Comparison of ENCODE assay signal across 20 cellular contexts in the genomic region with DNA sequence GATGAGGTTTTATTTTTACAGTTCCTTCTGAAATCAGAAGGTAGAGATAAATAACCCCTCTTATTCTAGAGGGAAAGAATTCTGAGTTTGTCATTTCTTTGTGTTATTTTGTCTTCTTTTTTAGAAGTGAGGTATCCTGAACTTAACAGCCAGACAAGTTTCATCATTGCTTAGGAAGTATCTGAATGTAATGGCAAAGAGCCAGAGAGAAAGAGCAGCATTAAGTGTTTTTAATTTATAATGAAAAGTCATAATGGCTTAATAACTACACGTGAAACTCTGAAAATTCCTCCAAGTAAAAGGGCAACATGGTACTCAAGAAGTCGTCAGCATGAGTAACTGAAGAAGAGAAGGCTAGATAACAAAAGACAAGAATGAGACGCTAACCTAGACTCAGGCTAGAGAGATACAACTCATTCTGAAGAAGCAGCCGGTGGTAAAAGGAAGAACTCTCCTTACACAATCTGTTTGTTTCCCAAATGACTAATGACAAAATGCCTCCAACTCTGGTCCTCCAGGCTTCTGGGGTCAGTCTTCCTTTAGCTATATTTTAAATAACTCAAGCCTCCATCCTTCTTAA.
DNase-seq lines count a peak whose midpoint lies in the region; ATAC-seq and TF ChIP-seq lines count a peak whose summit lies in the region.
"Had no signal": no experiment of that assay in that cellular context is flagged by ENCODE, and none has a peak within 500 bp of the region (broad histone marks: within the 10 kb centered on the region; RNA-seq: fewer than 3 reads in every experiment).

No MANE protein-coding gene starts in this region.

- TF ChIP-seq CTCF in brain microvascular endothelial cell (IDR thresholded peaks at IDR 0.05; ENCODE audit: low read depth, low read length, missing control alignments) (no peak), foreskin fibroblast (IDR thresholded peaks at IDR 0.05; ENCODE audit: low read depth, low read length) (no peak)

- H3K27me3 ChIP-seq in brain microvascular endothelial cell (replicated peaks) = no peaks in the 10 kb centered on the region
- H3K27me3 ChIP-seq: suprapubic skin had no signal

- H3K27ac ChIP-seq in brain microvascular endothelial cell = peak overlapping the region; percentile 38
- H3K27ac ChIP-seq: C4-2B, lower lobe of right lung, prostate gland, RWPE1, suprapubic skin had no signal

- in situ Hi-C loops in brain microvascular endothelial cell (cut with HindIII; ENCODE audit: low pct_ligation_motif_present, low sequenced_read_pairs) = no loop called here

- H3K36me3 ChIP-seq in brain microvascular endothelial cell (replicated peaks) = no peaks in the 10 kb centered on the region
- H3K36me3 ChIP-seq: lower lobe of right lung, prostate gland, suprapubic skin had no signal

- H3K4me3 ChIP-seq in brain microvascular endothelial cell (ENCODE audit: low read depth, low read length) (no peak overlapping the region), foreskin fibroblast (ENCODE audit: low read depth in 1 of 2, low read length in 2 of 2) (no peak overlapping the region)
- H3K4me3 ChIP-seq: lower lobe of right lung, prostate gland, suprapubic skin had no signal

- no peak for ATAC-seq in GM21717 (IDR thresholded peaks at IDR 0.05; ENCODE audit: unreplicated experiment)
- ATAC-seq in GM18867 (IDR thresholded peaks at IDR 0.05; ENCODE audit: unreplicated experiment) = no peak
- ATAC-seq: lower lobe of right lung had no signal

- DNase-seq in AG08395 (ENCODE audit: low spot score) (peak; percentile 21), HT1080 (ENCODE audit: low read depth) (peak; percentile 27), brain microvascular endothelial cell (peak; percentile 43), foreskin fibroblast (peak; percentile 66 to 77), NCI-H1092 treated with DMSO at 0.1 percent for 48 hours (lab: John Stamatoyannopoulos, UW) (no peak)
- no peak for DNase-seq in central memory CD4-positive, alpha-beta T cell
- DNase-seq: activated CD4-positive, alpha-beta memory T cell treated with anti-CD3 and anti-CD28 coated beads for 36 hours; activated effector memory CD4-positive, alpha-beta T cell treated with Interleukin-2 at 50 U/mL for 16 hours; amniotic stem cell; effector CD4-positive, alpha-beta T cell; erythroblast; H7; lower lobe of right lung; NCI-H69 had no signal

Comparison
In these comparisons a context has a peak if more than half of its experiments do, and no peak if none do; other contexts are left out.
1. DNase-seq: peak in AG08395 (single experiment), HT1080 (single experiment), brain microvascular endothelial cell (single experiment) and foreskin fibroblast (2 of 2); none in central memory CD4-positive, alpha-beta T cell (single experiment) and NCI-H1092 treated with DMSO at 0.1 percent for 48 hours (single experiment).